Comparison of ENCODE assay signal across 16 cellular contexts in genomic region chr10:2076528-2076927, GRCh38.
A peak's percentile ranks its signal among the peaks of the same experiment; 100 is the strongest.
DNase-seq lines count a peak whose midpoint lies in the region; ATAC-seq and TF ChIP-seq lines count a peak whose summit lies in the region.
"Had no signal": no experiment of that assay in that cellular context is flagged by ENCODE, and none has a peak within 500 bp of the region (broad histone marks: within the 10 kb centered on the region; RNA-seq: fewer than 3 reads in every experiment).

No MANE protein-coding gene starts in this region.

- no peak for TF ChIP-seq CTCF in WTC11 (IDR thresholded peaks at IDR 0.05)
- no peak for TF ChIP-seq CTCF in osteocyte (IDR thresholded peaks at IDR 0.05)

- no peak overlapping the region for H3K4me3 Mint-ChIP-seq in WTC11
- no peak overlapping the region for H3K4me3 Mint-ChIP-seq in osteocyte (ENCODE audit: unreplicated experiment)
- H3K4me3 Mint-ChIP-seq in activated T-helper 1 cell treated with anti-CD3 and anti-CD28 coated beads, Interleukin-12 subunit alpha, Interleukin-12 subunit beta, Interleukin-2, Interleukin-4 antibody, amounts not matched to agents 30 ng/mL and 10 ng/mL and 1 ng/mL, durations not matched to agents 14 hours and 24 hours and 36 hours = no peak overlapping the region
- H3K4me3 Mint-ChIP-seq: B cell; CD8-positive, alpha-beta T cell; IgD-negative memory B cell had no signal

- no peaks in the 10 kb centered on the region for H3K27me3 Mint-ChIP-seq in WTC11 (ENCODE audit: low read depth)
- H3K27me3 Mint-ChIP-seq in osteocyte (ENCODE audit: unreplicated experiment) = no peaks in the 10 kb centered on the region
- H3K27me3 Mint-ChIP-seq in activated T-helper 1 cell treated with anti-CD3 and anti-CD28 coated beads, Interleukin-12 subunit alpha, Interleukin-12 subunit beta, Interleukin-2, Interleukin-4 antibody, amounts not matched to agents 30 ng/mL and 10 ng/mL and 1 ng/mL, durations not matched to agents 14 hours and 24 hours and 36 hours (ENCODE audit: insufficient read depth) = no peaks in the 10 kb centered on the region

- H3K9me3 Mint-ChIP-seq in WTC11 (peaks cover 11% of the 10 kb centered on the region), osteocyte (ENCODE audit: unreplicated experiment) (peaks cover 4% of the 10 kb centered on the region)
- H3K9me3 Mint-ChIP-seq in activated T-helper 1 cell treated with anti-CD3 and anti-CD28 coated beads, Interleukin-12 subunit alpha, Interleukin-12 subunit beta, Interleukin-2, Interleukin-4 antibody, amounts not matched to agents 30 ng/mL and 10 ng/mL and 1 ng/mL, durations not matched to agents 14 hours and 24 hours and 36 hours = no peaks in the 10 kb centered on the region
- H3K9me3 Mint-ChIP-seq: CD8-positive, alpha-beta T cell; IgD-negative memory B cell had no signal

- intact Hi-C loops in activated T-helper 1 cell treated with anti-CD3 and anti-CD28 coated beads, Interleukin-12 subunit alpha, Interleukin-12 subunit beta, Interleukin-2, Interleukin-4 antibody, amounts not matched to agents 30 ng/mL and 10 ng/mL and 1 ng/mL, durations not matched to agents 14 hours and 24 hours and 36 hours (cut with micrococcal nuclease) = no loop called here

- H3K27ac Mint-ChIP-seq in WTC11 = no peak overlapping the region
- peak overlapping the region; percentile 67 for H3K27ac Mint-ChIP-seq in osteocyte (ENCODE audit: unreplicated experiment)
- H3K27ac Mint-ChIP-seq in activated T-helper 1 cell treated with anti-CD3 and anti-CD28 coated beads, Interleukin-12 subunit alpha, Interleukin-12 subunit beta, Interleukin-2, Interleukin-4 antibody, amounts not matched to agents 30 ng/mL and 10 ng/mL and 1 ng/mL, durations not matched to agents 14 hours and 24 hours and 36 hours = no peak overlapping the region
- H3K27ac Mint-ChIP-seq: B cell; CD8-positive, alpha-beta T cell; IgD-negative memory B cell had no signal

- POLR2A ChIA-PET in WTC11 (lab: Charles Lee) = interaction anchor here (0.5 kb wide), 1 partner anchor 10 kb away, joined by 4 read pairs; no protein-coding TSS in a partner anchor

- ATAC-seq in WTC11 (peak; percentile 55; the same call in 1 of the 2 replicates), HG03521 (IDR thresholded peaks at IDR 0.05; ENCODE audit: unreplicated experiment) (no peak)
- ATAC-seq: CD8-positive, alpha-beta T cell; HCT116 had no signal

- H3K4me1 Mint-ChIP-seq in WTC11 (no peaks in the 10 kb centered on the region), osteocyte (ENCODE audit: unreplicated experiment) (peaks cover 18% of the 10 kb centered on the region)
- no peaks in the 10 kb centered on the region for H3K4me1 Mint-ChIP-seq in activated T-helper 1 cell treated with anti-CD3 and anti-CD28 coated beads, Interleukin-12 subunit alpha, Interleukin-12 subunit beta, Interleukin-2, Interleukin-4 antibody, amounts not matched to agents 30 ng/mL and 10 ng/mL and 1 ng/mL, durations not matched to agents 14 hours and 24 hours and 36 hours (ENCODE audit: low read depth)
- H3K4me1 Mint-ChIP-seq: B cell had no signal

- H3K36me3 Mint-ChIP-seq in WTC11 (no peaks in the 10 kb centered on the region), osteocyte (ENCODE audit: unreplicated experiment) (peaks cover 3% of the 10 kb centered on the region)
- H3K36me3 Mint-ChIP-seq in activated T-helper 1 cell treated with anti-CD3 and anti-CD28 coated beads, Interleukin-12 subunit alpha, Interleukin-12 subunit beta, Interleukin-2, Interleukin-4 antibody, amounts not matched to agents 30 ng/mL and 10 ng/mL and 1 ng/mL, durations not matched to agents 14 hours and 24 hours and 36 hours (ENCODE audit: low read depth) = no peaks in the 10 kb centered on the region
- H3K36me3 Mint-ChIP-seq: CD8-positive, alpha-beta T cell; IgD-negative memory B cell had no signal

- DNase-seq in Daoy (ENCODE audit: low read depth) (peak; percentile 20), WTC11 (ENCODE audit: low spot score) (peak; percentile 33), iPS-NIHi7 (ENCODE audit: extremely low spot score) (peak; percentile 19), osteocyte (ENCODE audit: extremely low spot score, unreplicated experiment) (no peak), kidney glomerular epithelial cell (lab: John Stamatoyannopoulos, UW) (no peak)
- no peak for DNase-seq in activated T-helper 1 cell treated with anti-CD3 and anti-CD28 coated beads, Interleukin-12 subunit alpha, Interleukin-12 subunit beta, Interleukin-2, Interleukin-4 antibody, amounts not matched to agents 30 ng/mL and 10 ng/mL and 1 ng/mL, durations not matched to agents 14 hours and 24 hours and 36 hours (ENCODE audit: low spot score)
- DNase-seq: C1 segment of cervical spinal cord; CD8-positive, alpha-beta T cell; COR-L47; DMS153; DMS79 treated with DMSO at 0.1 percent for 48 hours; GF-D8 had no signal

- CTCF ChIA-PET in WTC11 (lab: Charles Lee) = interaction anchor here (0.5 to 1.7 kb wide), 2 partner anchors 61 to 234 kb away, joined by 3 read pairs; no protein-coding TSS in a partner anchor

TF ChIP-seq in WTC11, 78 proteins besides CTCF, POLR2A, EP300 and RAD21 (continues in another document):
- no peak for TF ChIP-seq GRHL2 (CRISPR knock-in tag; IDR thresholded peaks at IDR 0.05; ENCODE audit: insufficient replicate concordance, severe bottlenecking)
- TF ChIP-seq, protein P1, sequence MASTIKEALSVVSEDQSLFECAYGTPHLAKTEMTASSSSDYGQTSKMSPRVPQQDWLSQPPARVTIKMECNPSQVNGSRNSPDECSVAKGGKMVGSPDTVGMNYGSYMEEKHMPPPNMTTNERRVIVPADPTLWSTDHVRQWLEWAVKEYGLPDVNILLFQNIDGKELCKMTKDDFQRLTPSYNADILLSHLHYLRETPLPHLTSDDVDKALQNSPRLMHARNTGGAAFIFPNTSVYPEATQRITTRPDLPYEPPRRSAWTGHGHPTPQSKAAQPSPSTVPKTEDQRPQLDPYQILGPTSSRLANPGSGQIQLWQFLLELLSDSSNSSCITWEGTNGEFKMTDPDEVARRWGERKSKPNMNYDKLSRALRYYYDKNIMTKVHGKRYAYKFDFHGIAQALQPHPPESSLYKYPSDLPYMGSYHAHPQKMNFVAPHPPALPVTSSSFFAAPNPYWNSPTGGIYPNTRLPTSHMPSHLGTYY (CRISPR knock-in tag; IDR thresholded peaks at IDR 0.05) = no peak
- TF ChIP-seq, protein P2, sequence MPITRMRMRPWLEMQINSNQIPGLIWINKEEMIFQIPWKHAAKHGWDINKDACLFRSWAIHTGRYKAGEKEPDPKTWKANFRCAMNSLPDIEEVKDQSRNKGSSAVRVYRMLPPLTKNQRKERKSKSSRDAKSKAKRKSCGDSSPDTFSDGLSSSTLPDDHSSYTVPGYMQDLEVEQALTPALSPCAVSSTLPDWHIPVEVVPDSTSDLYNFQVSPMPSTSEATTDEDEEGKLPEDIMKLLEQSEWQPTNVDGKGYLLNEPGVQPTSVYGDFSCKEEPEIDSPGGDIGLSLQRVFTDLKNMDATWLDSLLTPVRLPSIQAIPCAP (CRISPR knock-in tag; IDR thresholded peaks at IDR 0.05) = no peak
- TF ChIP-seq, protein P3, sequence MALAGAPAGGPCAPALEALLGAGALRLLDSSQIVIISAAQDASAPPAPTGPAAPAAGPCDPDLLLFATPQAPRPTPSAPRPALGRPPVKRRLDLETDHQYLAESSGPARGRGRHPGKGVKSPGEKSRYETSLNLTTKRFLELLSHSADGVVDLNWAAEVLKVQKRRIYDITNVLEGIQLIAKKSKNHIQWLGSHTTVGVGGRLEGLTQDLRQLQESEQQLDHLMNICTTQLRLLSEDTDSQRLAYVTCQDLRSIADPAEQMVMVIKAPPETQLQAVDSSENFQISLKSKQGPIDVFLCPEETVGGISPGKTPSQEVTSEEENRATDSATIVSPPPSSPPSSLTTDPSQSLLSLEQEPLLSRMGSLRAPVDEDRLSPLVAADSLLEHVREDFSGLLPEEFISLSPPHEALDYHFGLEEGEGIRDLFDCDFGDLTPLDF (CRISPR knock-in tag; IDR thresholded peaks at IDR 0.05) = no peak
- no peak for TF ChIP-seq ZNF281 (CRISPR knock-in tag; IDR thresholded peaks at IDR 0.05)
- TF ChIP-seq, protein P4, sequence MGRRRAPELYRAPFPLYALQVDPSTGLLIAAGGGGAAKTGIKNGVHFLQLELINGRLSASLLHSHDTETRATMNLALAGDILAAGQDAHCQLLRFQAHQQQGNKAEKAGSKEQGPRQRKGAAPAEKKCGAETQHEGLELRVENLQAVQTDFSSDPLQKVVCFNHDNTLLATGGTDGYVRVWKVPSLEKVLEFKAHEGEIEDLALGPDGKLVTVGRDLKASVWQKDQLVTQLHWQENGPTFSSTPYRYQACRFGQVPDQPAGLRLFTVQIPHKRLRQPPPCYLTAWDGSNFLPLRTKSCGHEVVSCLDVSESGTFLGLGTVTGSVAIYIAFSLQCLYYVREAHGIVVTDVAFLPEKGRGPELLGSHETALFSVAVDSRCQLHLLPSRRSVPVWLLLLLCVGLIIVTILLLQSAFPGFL (CRISPR knock-in tag; IDR thresholded peaks at IDR 0.05; ENCODE audit: borderline replicate concordance) = no peak
- no peak for TF ChIP-seq ATF1 (CRISPR knock-in tag; IDR thresholded peaks at IDR 0.05)
- no peak for TF ChIP-seq ZNF416 (CRISPR knock-in tag; IDR thresholded peaks at IDR 0.05)
- TF ChIP-seq TEAD4 (CRISPR knock-in tag; IDR thresholded peaks at IDR 0.05) = no peak
- no peak for TF ChIP-seq SMAD4 (CRISPR knock-in tag; IDR thresholded peaks at IDR 0.05)
- TF ChIP-seq NR3C1 (CRISPR knock-in tag; conservative IDR thresholded peaks at IDR 0.05; ENCODE audit: low read depth) = no peak
- TF ChIP-seq TCF7 (CRISPR knock-in tag; IDR thresholded peaks at IDR 0.05; ENCODE audit: low read depth) = no peak

Comparison
In these comparisons a context has a peak if more than half of its experiments do, and no peak if none do; other contexts are left out.
1. DNase-seq: peak in Daoy (single experiment), WTC11 (single experiment) and iPS-NIHi7 (single experiment); none in osteocyte (single experiment), activated T-helper 1 cell treated with anti-CD3 and anti-CD28 coated beads, Interleukin-12 subunit alpha, Interleukin-12 subunit beta, Interleukin-2, Interleukin-4 antibody, amounts not matched to agents 30 ng/mL and 10 ng/mL and 1 ng/mL, durations not matched to agents 14 hours and 24 hours and 36 hours (single experiment) and kidney glomerular epithelial cell (single experiment).